Comparison of ENCODE assay signal across 9 cellular contexts in genomic region chr3:176514297-176514696, GRCh38.
DNase-seq lines count a peak whose midpoint lies in the region; ATAC-seq lines count a peak whose summit lies in the region.
"Had no signal": no experiment of that assay in that cellular context is flagged by ENCODE, and none has a peak within 500 bp of the region (broad histone marks: within the 10 kb centered on the region; RNA-seq: fewer than 3 reads in every experiment).

No MANE protein-coding gene starts in this region.

- no peak overlapping the region for H2BK120ac ChIP-seq in mesendoderm (ENCODE audit: low read depth, low read length)

- in situ Hi-C loops in T47D (cut with HindIII; ENCODE audit: low pct_unique_long_range_greater_than_20kb, low sequenced_read_pairs), result no loop called here

- no peak overlapping the region for H2AK5ac ChIP-seq in mesendoderm (ENCODE audit: low read length)

- no peak overlapping the region for H3K9ac ChIP-seq in mesendoderm (ENCODE audit: low read length)

- H3K4ac ChIP-seq in mesendoderm (ENCODE audit: low read depth, low read length), result no peak overlapping the region

- no peak overlapping the region for H3K27ac ChIP-seq in mesendoderm (ENCODE audit: low read depth, low read length)
- H3K27ac ChIP-seq: skin epidermis had no signal

- peaks cover 2% of the 10 kb centered on the region for H3K27me3 ChIP-seq in mesendoderm (ENCODE audit: insufficient read depth, low read length, poor library complexity)

- H3K36me3 ChIP-seq in mesendoderm (ENCODE audit: control insufficient read depth, insufficient read depth, low read length), result no peaks in the 10 kb centered on the region

- DNase-seq in NCI-H2171 treated with DMSO at 0.1 percent for 48 hours (lab: John Stamatoyannopoulos, UW), result peak; percentile 3
- no peak for DNase-seq in NCI-H2171 (lab: John Stamatoyannopoulos, UW)
- peak; percentile 34 for DNase-seq in LoVo (ENCODE audit: low spot score)
- DNase-seq in T47D (ENCODE audit: low read depth in 1 of 2, low spot score in 1 of 2), result peak; percentile 35 to 91
- DNase-seq in mesendoderm, result peak; percentile 89
- DNase-seq in cerebellum (ENCODE audit: low spot score), result no peak
- DNase-seq in NCI-H146 treated with DMSO at 0.1 percent for 48 hours (lab: John Stamatoyannopoulos, UW; ENCODE audit: unreplicated experiment), result no peak

- H2BK5ac ChIP-seq in mesendoderm (ENCODE audit: low read length), result no peak overlapping the region

- H2BK15ac ChIP-seq in mesendoderm (replicated peaks; ENCODE audit: low read depth), result no peak overlapping the region

- H3K4me3 ChIP-seq in mesendoderm (ENCODE audit: low read length), result no peak overlapping the region
- H3K4me3 ChIP-seq: skin epidermis had no signal

- no peak overlapping the region for H3K4me2 ChIP-seq in mesendoderm (ENCODE audit: low read length)

- no peak overlapping the region for H3K18ac ChIP-seq in mesendoderm (ENCODE audit: low read length)

- H4K8ac ChIP-seq in mesendoderm (ENCODE audit: low read depth, low read length), result no peak overlapping the region

- WGBS in mesendoderm (ENCODE audit: extremely low coverage, insufficient coverage, low lambda C conversion rate), result no CpG with 5 or more reads among the region's 10 CpGs

- no peak overlapping the region for H3K23ac ChIP-seq in mesendoderm (ENCODE audit: low read length)

- H4K5ac ChIP-seq in mesendoderm (ENCODE audit: low read length), result no peak overlapping the region

- H3K79me2 ChIP-seq in mesendoderm (ENCODE audit: control insufficient read depth, insufficient read depth, low read length), result no peaks in the 10 kb centered on the region

- no peaks in the 10 kb centered on the region for H3K79me1 ChIP-seq in mesendoderm (ENCODE audit: low read length)

- H3K4me1 ChIP-seq in mesendoderm (ENCODE audit: control insufficient read depth, low read depth, low read length), result no peaks in the 10 kb centered on the region

- no peak overlapping the region for H3K56ac ChIP-seq in mesendoderm (ENCODE audit: low read length)

- no peak for ATAC-seq in HG02938 (IDR thresholded peaks at IDR 0.05; ENCODE audit: unreplicated experiment)

Comparison
In these comparisons a context has a peak if more than half of its experiments do, and no peak if none do; other contexts are left out.
1. DNase-seq: peak in NCI-H2171 treated with DMSO at 0.1 percent for 48 hours (single experiment), LoVo (single experiment), T47D (2 of 2) and mesendoderm (single experiment); none in NCI-H2171 (single experiment), cerebellum (single experiment) and NCI-H146 treated with DMSO at 0.1 percent for 48 hours (single experiment).